In genomic region chr14:74988993-74989392, GRCh38 we compare ENCODE assay signal across 35 cellular contexts. TPM values are rescaled to one million over a fixed set of nuclear protein-coding genes. Genes with fewer than 3 reads are reported as not detected.
DNase-seq lines count a peak whose midpoint lies in the region; ATAC-seq, FAIRE-seq and TF ChIP-seq lines count a peak whose summit lies in the region.
"Had no signal": no experiment of that assay in that cellular context is flagged by ENCODE, and none has a peak within 500 bp of the region (broad histone marks: within the 10 kb centered on the region; RNA-seq: fewer than 3 reads in every experiment).

No MANE protein-coding gene starts in this region.

- H4K20me1 ChIP-seq in endothelial cell of umbilical vein (replicated peaks; ENCODE audit: control insufficient read depth, extremely low read depth, insufficient read depth, low read length) = no peaks in the 10 kb centered on the region

- dilution Hi-C loops in endothelial cell of umbilical vein (cut with MboI; ENCODE audit: extremely low pct_ligation_motif_present, low sequenced_read_pairs) = no loop called here

- in situ Hi-C loops in KBM-7 (cut with MboI; ENCODE audit: low pct_unique_long_range_greater_than_20kb, low sequenced_read_pairs) = no loop called here

- H3K27me3 Mint-ChIP-seq in osteocyte (ENCODE audit: unreplicated experiment) = no peaks in the 10 kb centered on the region
- peaks cover 2% of the 10 kb centered on the region for H3K27me3 Mint-ChIP-seq in activated T-cell treated with anti-CD3 and anti-CD28 coated beads, Interleukin-2, amount 50 U/mL, for 4 hours (ENCODE audit: low read depth)
- H3K27me3 Mint-ChIP-seq: activated naive CD4-positive, alpha-beta T cell treated with anti-CD3 and anti-CD28 coated beads, Interleukin-2, amount 50 U/mL, for 24 hours; activated T-helper 17 cell treated with anti-CD3 and anti-CD28 coated beads, Interleukin-2, amount 50 U/mL, for 72 hours had no signal

- peak overlapping the region; percentile 42 for H2AFZ ChIP-seq in endothelial cell of umbilical vein (ENCODE audit: low read depth, low read length)
- H2AFZ ChIP-seq: GM23248 had no signal

- H3K79me2 ChIP-seq in endothelial cell of umbilical vein (ENCODE audit: control insufficient read depth, insufficient read depth, low read length) = no peaks in the 10 kb centered on the region

- peak overlapping the region; percentile 99 for H3K27ac ChIP-seq in endothelial cell of umbilical vein (ENCODE audit: insufficient read depth, low read depth, low read length)
- H3K27ac ChIP-seq: 22Rv1, brain microvascular endothelial cell, C4-2B, esophagus squamous epithelium, foreskin keratinocyte, GM23248, heart right ventricle, pancreas, suprapubic skin, upper lobe of right lung had no signal

- DNase-seq in DMS 273 (lab: John Stamatoyannopoulos, UW; ENCODE audit: unreplicated experiment) (peak; percentile 32), DMS 273 treated with DMSO at 0.1 percent for 48 hours (lab: John Stamatoyannopoulos, UW) (no peak), endothelial cell of umbilical vein (ENCODE audit: low read depth, low spot score) (no peak), osteocyte (ENCODE audit: extremely low spot score, unreplicated experiment) (no peak), KBM-7 (no peak)
- DNase-seq in activated T-cell treated with anti-CD3 and anti-CD28 coated beads, Interleukin-2, amount 50 U/mL, for 4 hours = no peak
- DNase-seq: activated CD4-positive, alpha-beta memory T cell treated with anti-CD3 and anti-CD28 coated beads, Interleukin-2, amount 10 ng/mL, durations not matched to agents 7 days and 5 days; amniotic stem cell; cerebellar nuclear complex; COR-L47; endodermal cell; esophagus squamous epithelium; heart right ventricle; Kasumi-1; left cardiac atrium; mucosa of descending colon; NCI-H1417 treated with DMSO at 0.1 percent for 48 hours; NCI-H2029 treated with DMSO at 0.1 percent for 48 hours; pancreas; retina; small intestine; stimulated activated naive CD4-positive, alpha-beta T cell treated with Interleukin-2 at 50 U/mL for 16 hours; upper lobe of right lung had no signal

- POLR2A ChIA-PET in endothelial cell of umbilical vein (lab: Charles Lee) = interaction anchor here (0.8 to 1.1 kb wide), 2 partner anchors 17 to 34 kb away, joined by 3 to 4 read pairs; partner anchors contain the start of gene PGF

- TF ChIP-seq CTCF in endothelial cell of umbilical vein (IDR thresholded peaks at IDR 0.05; ENCODE audit: extremely low read depth in 1 of 2, insufficient read depth in 1 of 2, low read depth in 1 of 2, low read length in 2 of 2) = no peak
- no peak for TF ChIP-seq CTCF in osteocyte (IDR thresholded peaks at IDR 0.05)

- H3K9me1 ChIP-seq in endothelial cell of umbilical vein (replicated peaks; ENCODE audit: control insufficient read depth, extremely low read depth, insufficient read depth, low read length) = no peaks in the 10 kb centered on the region

- no peaks in the 10 kb centered on the region for H3K9me3 Mint-ChIP-seq in osteocyte (ENCODE audit: unreplicated experiment)
- H3K9me3 Mint-ChIP-seq in activated T-cell treated with anti-CD3 and anti-CD28 coated beads, Interleukin-2, amount 50 U/mL, for 4 hours = no peaks in the 10 kb centered on the region
- H3K9me3 Mint-ChIP-seq: activated CD4-positive, alpha-beta memory T cell treated with anti-CD3 and anti-CD28 coated beads, Interleukin-2, amount 10 ng/mL, durations not matched to agents 7 days and 5 days; activated naive CD4-positive, alpha-beta T cell treated with anti-CD3 and anti-CD28 coated beads, Interleukin-2, amount 50 U/mL, for 24 hours; activated T-helper 17 cell treated with anti-CD3 and anti-CD28 coated beads, Interleukin-2, amount 50 U/mL, for 72 hours; endodermal cell had no signal

- ATAC-seq in GM18873 (IDR thresholded peaks at IDR 0.05; ENCODE audit: low FRiP score, unreplicated experiment) = no peak
- ATAC-seq in activated T-cell treated with anti-CD3 and anti-CD28 coated beads, Interleukin-2, amount 50 U/mL, for 4 hours = no peak
- ATAC-seq: activated T-helper 17 cell treated with anti-CD3 and anti-CD28 coated beads, Interleukin-2, amount 50 U/mL, for 72 hours; left cardiac atrium; pancreas; upper lobe of right lung had no signal

- peaks cover 45% of the 10 kb centered on the region for H3K4me1 Mint-ChIP-seq in osteocyte (ENCODE audit: unreplicated experiment)
- no peaks in the 10 kb centered on the region for H3K4me1 Mint-ChIP-seq in activated T-cell treated with anti-CD3 and anti-CD28 coated beads, Interleukin-2, amount 50 U/mL, for 4 hours (ENCODE audit: low read depth)
- H3K4me1 Mint-ChIP-seq: activated CD4-positive, alpha-beta memory T cell treated with anti-CD3 and anti-CD28 coated beads, Interleukin-2, amount 10 ng/mL, durations not matched to agents 7 days and 5 days; activated naive CD4-positive, alpha-beta T cell treated with anti-CD3 and anti-CD28 coated beads, Interleukin-2, amount 50 U/mL, for 24 hours; activated T-helper 17 cell treated with anti-CD3 and anti-CD28 coated beads, Interleukin-2, amount 50 U/mL, for 72 hours had no signal

- no peaks in the 10 kb centered on the region for H3K36me3 ChIP-seq in endothelial cell of umbilical vein (ENCODE audit: control insufficient read depth in 2 of 2, extremely low read depth in 1 of 2, insufficient read depth in 2 of 2, low read length in 2 of 2)
- H3K36me3 ChIP-seq: brain microvascular endothelial cell, esophagus squamous epithelium, heart right ventricle, pancreas, suprapubic skin, upper lobe of right lung had no signal

- no TSS peak for BruUV-seq in endothelial cell of umbilical vein (replicated peaks; lab: Mats Ljungman, UMichigan)

- intact Hi-C loops in endothelial cell of umbilical vein (cut with micrococcal nuclease) = loop anchor here (1.0 to 5.0 kb wide), 7 partner anchors 13 to 372 kb away; partner anchors contain the start of genes EIF2B2 and PGF

- H3K4me3 ChIP-seq in endothelial cell of umbilical vein (replicated peaks in 1 of 3; ENCODE audit: insufficient read depth in 1 of 3, low read depth in 1 of 3, low read length in 3 of 3) = no peak overlapping the region
- H3K4me3 ChIP-seq: esophagus squamous epithelium, GM23248, heart right ventricle, lung, mucosa of descending colon, pancreas, suprapubic skin, upper lobe of right lung had no signal

- TF ChIP-seq EP300 in Ishikawa (IDR thresholded peaks at IDR 0.05; ENCODE audit: borderline replicate concordance) = no peak

- peak overlapping the region; percentile 34 for H3K27ac Mint-ChIP-seq in osteocyte (ENCODE audit: unreplicated experiment)
- H3K27ac Mint-ChIP-seq: activated CD4-positive, alpha-beta memory T cell treated with anti-CD3 and anti-CD28 coated beads, Interleukin-2, amount 10 ng/mL, durations not matched to agents 7 days and 5 days; activated naive CD4-positive, alpha-beta T cell treated with anti-CD3 and anti-CD28 coated beads, Interleukin-2, amount 50 U/mL, for 24 hours; activated T-helper 17 cell treated with anti-CD3 and anti-CD28 coated beads, Interleukin-2, amount 50 U/mL, for 72 hours; endodermal cell had no signal

- H3K4me1 ChIP-seq in endothelial cell of umbilical vein (ENCODE audit: control insufficient read depth, extremely low read depth, insufficient read depth, low read length) = peaks cover 32% of the 10 kb centered on the region
- H3K4me1 ChIP-seq: pancreas, suprapubic skin, upper lobe of right lung had no signal

- H3K4me3 Mint-ChIP-seq in osteocyte (ENCODE audit: unreplicated experiment) = no peak overlapping the region
- H3K4me3 Mint-ChIP-seq in activated T-cell treated with anti-CD3 and anti-CD28 coated beads, Interleukin-2, amount 50 U/mL, for 4 hours = no peak overlapping the region
- H3K4me3 Mint-ChIP-seq: activated CD4-positive, alpha-beta memory T cell treated with anti-CD3 and anti-CD28 coated beads, Interleukin-2, amount 10 ng/mL, durations not matched to agents 7 days and 5 days; activated naive CD4-positive, alpha-beta T cell treated with anti-CD3 and anti-CD28 coated beads, Interleukin-2, amount 50 U/mL, for 24 hours; activated T-helper 17 cell treated with anti-CD3 and anti-CD28 coated beads, Interleukin-2, amount 50 U/mL, for 72 hours; endodermal cell; nephron had no signal

- peak overlapping the region; percentile 70 for H3K9ac ChIP-seq in endothelial cell of umbilical vein (replicated peaks; ENCODE audit: extremely low read depth, insufficient read depth, low read length)
- H3K9ac ChIP-seq: GM23248 had no signal

- H3K27me3 ChIP-seq in endothelial cell of umbilical vein (ENCODE audit: control insufficient read depth in 2 of 2, insufficient read depth in 2 of 2, low read length in 2 of 2) = no peaks in the 10 kb centered on the region
- H3K27me3 ChIP-seq: brain microvascular endothelial cell, esophagus squamous epithelium, foreskin keratinocyte, heart right ventricle, pancreas, suprapubic skin, upper lobe of right lung had no signal

- CTCF ChIA-PET in endothelial cell of umbilical vein (lab: Charles Lee) = interaction anchor here (0.7 to 1.3 kb wide), 4 partner anchors 9 to 43 kb away, joined by 3 to 5 read pairs (median 3); no protein-coding TSS in a partner anchor

- no peak for TF ChIP-seq POLR2A in endothelial cell of umbilical vein (IDR thresholded peaks at IDR 0.05; ENCODE audit: low read depth, low read length)

- no peak for FAIRE-seq in endothelial cell of umbilical vein (lab: Jason Lieb, UNC)
- FAIRE-seq: pancreas, small intestine had no signal

- TF ChIP-seq RAD21 in Ishikawa (IDR thresholded peaks at IDR 0.05; ENCODE audit: low read depth) = no peak

- peak overlapping the region; percentile 70 for H3K4me2 ChIP-seq in endothelial cell of umbilical vein (ENCODE audit: insufficient read depth, low read length)

- H3K9me3 ChIP-seq in endothelial cell of umbilical vein (replicated peaks; ENCODE audit: control insufficient read depth, insufficient read depth, low read length) = no peaks in the 10 kb centered on the region
- H3K9me3 ChIP-seq: esophagus squamous epithelium, heart right ventricle, mucosa of descending colon, pancreas, suprapubic skin, upper lobe of right lung had no signal

- H3K36me3 Mint-ChIP-seq in osteocyte (ENCODE audit: unreplicated experiment) = no peaks in the 10 kb centered on the region
- no peaks in the 10 kb centered on the region for H3K36me3 Mint-ChIP-seq in activated T-cell treated with anti-CD3 and anti-CD28 coated beads, Interleukin-2, amount 50 U/mL, for 4 hours (ENCODE audit: insufficient read depth)
- H3K36me3 Mint-ChIP-seq: activated naive CD4-positive, alpha-beta T cell treated with anti-CD3 and anti-CD28 coated beads, Interleukin-2, amount 50 U/mL, for 24 hours had no signal

RNA-seq across cellular contexts. Expression of gene EIF2B2, which starts 13.7 kb away (rescaled TPM):
- total RNA-seq in endothelial cell of umbilical vein (97.0 and 103 TPM in 2 replicates), osteocyte (44.4 and 46.7 TPM in 2 replicates)
- 143 and 146 TPM in 2 replicates for polyA plus RNA-seq in endothelial cell of umbilical vein
- polyA plus RNA-seq in endothelial cell of umbilical vein (2011; cell fraction: cytosol; rRNA removed) = 124 and 125 TPM in 2 replicates
- 101 and 104 TPM in 2 replicates for polyA plus RNA-seq in endothelial cell of umbilical vein (2011; cell fraction: nucleus; rRNA removed)
- polyA plus RNA-seq in endothelial cell of umbilical vein (2012) = 71.5 and 81.7 TPM in 2 replicates
- 89.0 and 115 TPM in 2 replicates for polyA minus RNA-seq in endothelial cell of umbilical vein
- polyA minus RNA-seq in endothelial cell of umbilical vein (2011; cell fraction: cytosol; rRNA and poly(A)+ RNA removed) = 36.6 TPM
- polyA minus RNA-seq in endothelial cell of umbilical vein (2011; cell fraction: nucleus; rRNA and poly(A)+ RNA removed) = 65.0 and 65.2 TPM in 2 replicates
- total RNA-seq in activated T-cell treated with anti-CD3 and anti-CD28 coated beads, Interleukin-2, amount 50 U/mL, for 4 hours = 10 to 100 TPM; 61.2 to 69.4 (median 66.0) TPM

RNA-seq across cellular contexts. Expression of gene PGF, which starts 33.6 kb away (rescaled TPM):
- 206 and 254 TPM in 2 replicates for total RNA-seq in endothelial cell of umbilical vein
- polyA plus RNA-seq in endothelial cell of umbilical vein = 89.0 and 102 TPM in 2 replicates
- 47.5 and 62.9 TPM in 2 replicates for polyA plus RNA-seq in endothelial cell of umbilical vein (2011; cell fraction: cytosol; rRNA removed)
- polyA plus RNA-seq in endothelial cell of umbilical vein (2011; cell fraction: nucleus; rRNA removed) = 103 TPM in 2 replicates
- polyA plus RNA-seq in endothelial cell of umbilical vein (2012) = 68.6 and 97.1 TPM in 2 replicates
- 49.2 and 69.1 TPM in 2 replicates for polyA minus RNA-seq in endothelial cell of umbilical vein
- polyA minus RNA-seq in endothelial cell of umbilical vein (2011; cell fraction: cytosol; rRNA and poly(A)+ RNA removed) = not detected
- 84.1 and 105 TPM in 2 replicates for polyA minus RNA-seq in endothelial cell of umbilical vein (2011; cell fraction: nucleus; rRNA and poly(A)+ RNA removed)
- total RNA-seq in osteocyte = 3.5 and 3.9 TPM in 2 replicates
- total RNA-seq in activated T-cell treated with anti-CD3 and anti-CD28 coated beads, Interleukin-2, amount 50 U/mL, for 4 hours = under 1 TPM; 0.18 to 0.38 (median 0.18) TPM

Comparison
In these comparisons a context has a peak if more than half of its experiments do, and no peak if none do; other contexts are left out.
1. RNA of gene PGF, which starts 33.6 kb away (total RNA-seq): 206 to 254 TPM in endothelial cell of umbilical vein; 3.5 to 3.9 TPM in osteocyte and 0.18 to 0.38 TPM in activated T-cell treated with anti-CD3 and anti-CD28 coated beads, Interleukin-2, amount 50 U/mL, for 4 hours; every median in the first group is over 10 times any median in the second.